Comparison of ENCODE assay signal across 17 cellular contexts in the genomic region with DNA sequence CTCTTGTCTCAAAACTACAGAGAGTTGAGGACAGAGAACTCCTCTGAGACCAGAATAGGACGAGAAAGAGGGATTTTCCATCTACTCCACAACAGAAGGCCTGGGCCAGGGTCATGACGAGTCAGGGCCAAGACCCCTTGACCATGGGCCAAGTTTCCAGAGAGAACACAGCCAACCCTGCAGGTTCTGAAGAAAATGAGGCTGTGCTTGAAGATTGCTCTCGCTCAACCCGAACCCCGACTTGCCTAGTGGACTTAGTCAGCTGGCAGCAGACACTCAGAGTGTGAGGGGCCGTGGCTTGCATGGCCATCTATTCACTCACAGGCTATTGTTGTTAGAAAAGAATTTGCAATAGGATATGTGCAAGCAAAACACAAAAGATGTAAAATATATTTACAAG. TPM values are rescaled to one million over a fixed set of nuclear protein-coding genes. Genes with fewer than 3 reads are reported as not detected.
DNase-seq lines count a peak whose midpoint lies in the region; ATAC-seq and TF ChIP-seq lines count a peak whose summit lies in the region.
"Had no signal": no experiment of that assay in that cellular context is flagged by ENCODE, and none has a peak within 500 bp of the region (broad histone marks: within the 10 kb centered on the region; RNA-seq: fewer than 3 reads in every experiment).

No MANE protein-coding gene starts in this region.

- no peak for TF ChIP-seq CTCF in esophagus squamous epithelium (IDR thresholded peaks at IDR 0.05)
- TF ChIP-seq CTCF in gastrocnemius medialis (IDR thresholded peaks at IDR 0.05 in 4 of 5, conservative IDR thresholded peaks at IDR 0.05 in 1 of 5), result no peak
- TF ChIP-seq CTCF in tibial nerve (IDR thresholded peaks at IDR 0.05), result no peak

- H2AFZ ChIP-seq in GM23248, result peak overlapping the region; percentile 69

- no peak for ATAC-seq in gastrocnemius medialis
- ATAC-seq: T-cell had no signal

- H3K4me2 ChIP-seq in GM23248 (ENCODE audit: unreplicated experiment), result peak overlapping the region; percentile 35

- in situ Hi-C loops in GM23248 (cut with MboI) (no loop called here), gastrocnemius medialis (cut with MboI; ENCODE audit: low sequenced_read_pairs in 4 of 4) (loop anchor here in 1 of 4 donors (25.0 kb wide), 1 partner anchor 707 kb away; no protein-coding TSS in a partner anchor)

- H3K27ac ChIP-seq in GM23248 (peak overlapping the region; percentile 11; the same call in 1 of the 2 replicates), esophagus squamous epithelium (peak overlapping the region in 3 of 4 donors; percentile 57 to 71 (median 60)), gastrocnemius medialis (peak overlapping the region; percentile 39 to 59 (median 45)), tibial nerve (peak overlapping the region in 2 of 4 donors; percentile 31 to 70)
- H3K27ac ChIP-seq: epithelial cell of prostate had no signal

- intact Hi-C loops in esophagus squamous epithelium (cut with DNase I), result no loop called here
- intact Hi-C loops in gastrocnemius medialis (cut with DNase I; ENCODE audit: low total_unique reads), result no loop called here

- H3K9me2 ChIP-seq in GM23248 (ENCODE audit: insufficient read depth), result no peaks in the 10 kb centered on the region

- H4K20me1 ChIP-seq in GM23248 (ENCODE audit: insufficient read depth), result no peaks in the 10 kb centered on the region

- TF ChIP-seq EP300 in tibial nerve (IDR thresholded peaks at IDR 0.05), result no peak

- no peaks in the 10 kb centered on the region for H3K27me3 ChIP-seq in GM23248 (replicated peaks; ENCODE audit: insufficient read depth)
- H3K27me3 ChIP-seq in esophagus squamous epithelium, result no peaks in the 10 kb centered on the region
- no peaks in the 10 kb centered on the region for H3K27me3 ChIP-seq in gastrocnemius medialis
- no peaks in the 10 kb centered on the region for H3K27me3 ChIP-seq in tibial nerve
- H3K27me3 ChIP-seq: pancreas had no signal

- TF ChIP-seq POLR2A in esophagus squamous epithelium (IDR thresholded peaks at IDR 0.05), result no peak
- TF ChIP-seq POLR2A in gastrocnemius medialis (IDR thresholded peaks at IDR 0.05), result no peak
- no peak for TF ChIP-seq POLR2A in tibial nerve (IDR thresholded peaks at IDR 0.05)

- H3K9ac ChIP-seq in GM23248, result peak overlapping the region; percentile 18; the same call in 1 of the 2 replicates

- 42 to 51% methylated on average over 6 of the region's 6 CpGs for WGBS in GM23248 (ENCODE audit: low coverage in 1 of 2, low lambda C conversion rate in 2 of 2, missing lambda C conversion rate in 2 of 2), 2 experiments
- WGBS in esophagus squamous epithelium, 2 donors, result 62 to 73% methylated on average over 4 to 6 of the region's 6 CpGs
- WGBS in tibial nerve, 2 donors, result 51 to 53% methylated on average over 6 of the region's 6 CpGs

- H3K36me3 ChIP-seq in GM23248 (ENCODE audit: low read depth) (no peaks in the 10 kb centered on the region), esophagus squamous epithelium (no peaks in the 10 kb centered on the region), gastrocnemius medialis (no peaks in the 10 kb centered on the region), tibial nerve (no peaks in the 10 kb centered on the region)
- H3K36me3 ChIP-seq: pancreas had no signal

- peaks cover 13% of the 10 kb centered on the region for H3K4me1 ChIP-seq in GM23248 (ENCODE audit: insufficient read depth)
- H3K4me1 ChIP-seq in esophagus squamous epithelium, result peaks cover 0 to 36% (median 12%) of the 10 kb centered on the region in 3 donors
- peaks cover 15 to 16% of the 10 kb centered on the region in 2 donors for H3K4me1 ChIP-seq in gastrocnemius medialis
- peaks cover 0 to 28% (median under 1%) of the 10 kb centered on the region in 4 donors for H3K4me1 ChIP-seq in tibial nerve
- H3K4me1 ChIP-seq: pancreas had no signal

- H3F3A ChIP-seq in GM23248 (ENCODE audit: insufficient read depth), result peaks cover 9% of the 10 kb centered on the region

- no peaks in the 10 kb centered on the region for H3K9me3 ChIP-seq in GM23248 (ENCODE audit: low read depth)
- H3K9me3 ChIP-seq in esophagus squamous epithelium, result no peaks in the 10 kb centered on the region
- no peaks in the 10 kb centered on the region for H3K9me3 ChIP-seq in gastrocnemius medialis
- no peaks in the 10 kb centered on the region for H3K9me3 ChIP-seq in tibial nerve
- H3K9me3 ChIP-seq: pancreas had no signal

- H3K79me2 ChIP-seq in GM23248 (ENCODE audit: insufficient read depth), result no peaks in the 10 kb centered on the region

- H3K4me3 ChIP-seq in GM23248 (no peak overlapping the region), esophagus squamous epithelium (no peak overlapping the region), gastrocnemius medialis (no peak overlapping the region), tibial nerve (no peak overlapping the region)
- H3K4me3 ChIP-seq: lung, pancreas had no signal

- DNase-seq in GM23248 (peak; percentile 48), esophagus squamous epithelium (lab: John Stamatoyannopoulos, UW) (no peak), mesenteric fat pad (ENCODE audit: low spot score) (peak; percentile 78), gastrocnemius medialis (no peak), NCI-H2171 (lab: John Stamatoyannopoulos, UW) (no peak), tibial nerve (ENCODE audit: low spot score in 2 of 2) (no peak), CD1c-positive myeloid dendritic cell (ENCODE audit: extremely low spot score) (no peak), HuH-7.5 (ENCODE audit: low spot score) (no peak)
- DNase-seq: ACHN; activated CD4-positive, CD25-positive, alpha-beta regulatory T cell; NCI-H187; NCI-H748 treated with DMSO at 0.1 percent for 48 hours; stimulated activated CD4-positive, alpha-beta T cell treated with anti-CD3 and anti-CD28 coated beads, Interleukin-1b, Interleukin-23, amount 100 ng/mL, for 48 hours; T-cell had no signal

RNA-seq across cellular contexts. Expression of a gene that starts 54.5 kb away (rescaled TPM):
- 6.4 and 7.5 TPM in 2 replicates for total RNA-seq in GM23248 (2014; rRNA removed; shearing (Covaris generic))
- polyA plus RNA-seq in GM23248 (2016; fragmentation: Nextera tagmentation; extraction: Ambion mirVana), result 14.5 TPM in 2 replicates
- 1 to 10 TPM; 2.7 to 8.0 (median 4.3) TPM for total RNA-seq in esophagus squamous epithelium
- total RNA-seq in mesenteric fat pad, result 9.6 TPM
- 1 to 10 TPM; 3.9 to 7.7 (median 6.3) TPM for total RNA-seq in gastrocnemius medialis
- 1 to 10 TPM; 4.9 to 8.2 (median 7.0) TPM for total RNA-seq in tibial nerve

Comparison
In these comparisons a context has a peak if more than half of its experiments do, and no peak if none do; other contexts are left out.
1. DNase-seq: peak in GM23248 (single experiment) and mesenteric fat pad (single experiment); none in esophagus squamous epithelium (single experiment), gastrocnemius medialis (0 of 2), NCI-H2171 (single experiment), tibial nerve (0 of 2), CD1c-positive myeloid dendritic cell (single experiment) and HuH-7.5 (single experiment).